Comparison of ENCODE assay signal across 8 cellular contexts in the genomic region with DNA sequence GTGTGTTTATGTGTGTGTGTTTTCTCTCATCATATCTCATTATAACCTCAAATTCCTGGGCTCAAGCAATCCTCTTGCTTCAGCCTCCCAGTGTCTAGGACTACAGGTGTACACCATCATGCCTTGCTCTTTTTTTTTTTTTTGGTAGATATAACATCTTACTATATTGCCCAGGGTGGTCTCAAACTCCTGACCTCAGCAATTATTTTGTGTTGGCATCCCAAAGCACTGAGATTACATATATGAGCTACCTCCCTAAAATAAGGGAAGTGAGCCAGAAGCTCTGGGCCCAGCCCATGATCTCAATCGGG. TPM values are rescaled to one million over a fixed set of nuclear protein-coding genes. Genes with fewer than 3 reads are reported as not detected.
DNase-seq lines count a peak whose midpoint lies in the region; ATAC-seq and TF ChIP-seq lines count a peak whose summit lies in the region.

No MANE protein-coding gene starts in this region.

- no peak for ATAC-seq in HG03460 (IDR thresholded peaks at IDR 0.05; ENCODE audit: unreplicated experiment)

- H3K36me3 ChIP-seq in suprapubic skin: peaks cover 18% of the 10 kb centered on the region

- TF ChIP-seq EP300 in suprapubic skin (IDR thresholded peaks at IDR 0.05): no peak

- peaks cover 9% of the 10 kb centered on the region for H3K27me3 ChIP-seq in suprapubic skin

- 0% methylated on average over 1 of the region's 1 CpG for WGBS in suprapubic skin

- peaks cover 43% of the 10 kb centered on the region for H3K9me3 Mint-ChIP-seq in T-helper 2 cell treated with Interferon-gamma antibody and Interleukin-4, amounts not matched to agents 5 μg/mL and 100 μg/mL, for 36 hours
- peaks cover 28% of the 10 kb centered on the region for H3K9me3 Mint-ChIP-seq in activated naive CD8-positive, alpha-beta T cell (ENCODE audit: low read depth)
- H3K9me3 Mint-ChIP-seq in immature natural killer cell: peaks cover 0 to 11% (median 3%) of the 10 kb centered on the region in 6 donors

- H3K27me3 Mint-ChIP-seq in T-helper 2 cell treated with Interferon-gamma antibody and Interleukin-4, amounts not matched to agents 5 μg/mL and 100 μg/mL, for 36 hours (ENCODE audit: low read depth): peaks cover 21% of the 10 kb centered on the region
- H3K27me3 Mint-ChIP-seq in activated naive CD8-positive, alpha-beta T cell: peaks cover 18% of the 10 kb centered on the region
- peaks cover 7 to 19% (median 8%) of the 10 kb centered on the region in 3 donors for H3K27me3 Mint-ChIP-seq in immature natural killer cell (ENCODE audit: low read depth in 3 of 3)

- peak overlapping the region; percentile 91 for H3K27ac Mint-ChIP-seq in T-helper 2 cell treated with Interferon-gamma antibody and Interleukin-4, amounts not matched to agents 5 μg/mL and 100 μg/mL, for 36 hours
- peak overlapping the region; percentile 93 for H3K27ac Mint-ChIP-seq in activated naive CD8-positive, alpha-beta T cell
- peak overlapping the region; percentile 95 to 99 (median 98) for H3K27ac Mint-ChIP-seq in immature natural killer cell

- no peak for DNase-seq in T-helper 2 cell treated with Interferon-gamma antibody and Interleukin-4, amounts not matched to agents 5 μg/mL and 100 μg/mL, for 36 hours (ENCODE audit: low spot score)
- DNase-seq in T-helper 2 cell (no peak), immature natural killer cell (no peak), suprapubic skin (ENCODE audit: low spot score in 2 of 2) (no peak), NCI-H226 (no peak), NCI-H1694 treated with DMSO at 0.1 percent for 48 hours (lab: John Stamatoyannopoulos, UW) (no peak)

- H3K27ac ChIP-seq in suprapubic skin: peak overlapping the region; percentile 73

- H3K36me3 Mint-ChIP-seq in T-helper 2 cell treated with Interferon-gamma antibody and Interleukin-4, amounts not matched to agents 5 μg/mL and 100 μg/mL, for 36 hours (ENCODE audit: low read depth): peaks cover 38% of the 10 kb centered on the region
- peaks cover 35% of the 10 kb centered on the region for H3K36me3 Mint-ChIP-seq in activated naive CD8-positive, alpha-beta T cell
- peaks cover 20 to 25% (median 23%) of the 10 kb centered on the region in 3 donors for H3K36me3 Mint-ChIP-seq in immature natural killer cell

- peak overlapping the region; percentile 68 for H3K4me3 ChIP-seq in suprapubic skin

- TF ChIP-seq POLR2A in suprapubic skin (IDR thresholded peaks at IDR 0.05): no peak

- H3K4me3 Mint-ChIP-seq in T-helper 2 cell treated with Interferon-gamma antibody and Interleukin-4, amounts not matched to agents 5 μg/mL and 100 μg/mL, for 36 hours: peak overlapping the region; percentile 93
- peak overlapping the region; percentile 95 for H3K4me3 Mint-ChIP-seq in activated naive CD8-positive, alpha-beta T cell
- H3K4me3 Mint-ChIP-seq in immature natural killer cell: peak overlapping the region; percentile 93 to 99 (median 93)

- H3K4me1 ChIP-seq in suprapubic skin: peaks cover 26% of the 10 kb centered on the region

- no peak for TF ChIP-seq CTCF in suprapubic skin (IDR thresholded peaks at IDR 0.05)

- no peaks in the 10 kb centered on the region for H3K9me3 ChIP-seq in suprapubic skin

- H3K4me1 Mint-ChIP-seq in T-helper 2 cell treated with Interferon-gamma antibody and Interleukin-4, amounts not matched to agents 5 μg/mL and 100 μg/mL, for 36 hours (ENCODE audit: low read depth): peaks cover 18% of the 10 kb centered on the region
- H3K4me1 Mint-ChIP-seq in activated naive CD8-positive, alpha-beta T cell (ENCODE audit: low read depth): peaks cover 26% of the 10 kb centered on the region
- H3K4me1 Mint-ChIP-seq in immature natural killer cell: peaks cover 34 to 47% of the 10 kb centered on the region in 2 donors

RNA-seq across cellular contexts. Expression of gene ZNF543, which starts 0.4 kb away (rescaled TPM):
- 1 to 10 TPM; 2.1 to 4.6 (median 2.5) TPM for polyA plus RNA-seq in immature natural killer cell
- total RNA-seq in suprapubic skin: 10 to 100 TPM in 3 of 4 donors, 1 to 10 TPM in 1; 9.8 to 15.8 (median 11.6) TPM

RNA-seq across cellular contexts. Expression of gene ZNF304, which starts 31.2 kb away (rescaled TPM):
- polyA plus RNA-seq in immature natural killer cell: 1 to 10 TPM; 1.2 to 3.7 (median 2.0) TPM
- total RNA-seq in suprapubic skin: 10 to 100 TPM in 3 of 4 donors, 1 to 10 TPM in 1; 10.0 to 12.4 (median 11.3) TPM

RNA-seq across cellular contexts. Expression of gene ZNF460, which starts 39.5 kb away (rescaled TPM):
- 1 to 10 TPM; 1.1 to 7.0 (median 4.3) TPM for polyA plus RNA-seq in immature natural killer cell
- total RNA-seq in suprapubic skin: 100 to 1,000 TPM in 1 of 4 donors, 10 to 100 TPM in 3; 75.2 to 101 (median 78.6) TPM

RNA-seq across cellular contexts. Expression of gene TRAPPC2B, which starts 43.5 kb away (rescaled TPM):
- 10 to 100 TPM; 22.4 to 33.6 (median 30.9) TPM for polyA plus RNA-seq in immature natural killer cell
- 10 to 100 TPM; 16.5 to 20.7 (median 19.9) TPM for total RNA-seq in suprapubic skin

RNA-seq across cellular contexts. Expression of gene ZNF547, which starts 43.5 kb away (rescaled TPM):
- 1 to 10 TPM in 1 of 3 donors, under 1 TPM in 2; 0.54 to 2.1 (median 0.61) TPM for polyA plus RNA-seq in immature natural killer cell
- 1 to 10 TPM; 1.8 to 4.2 (median 2.7) TPM for total RNA-seq in suprapubic skin
